18 cellular contexts compared by ENCODE assay signal in the genomic region with DNA sequence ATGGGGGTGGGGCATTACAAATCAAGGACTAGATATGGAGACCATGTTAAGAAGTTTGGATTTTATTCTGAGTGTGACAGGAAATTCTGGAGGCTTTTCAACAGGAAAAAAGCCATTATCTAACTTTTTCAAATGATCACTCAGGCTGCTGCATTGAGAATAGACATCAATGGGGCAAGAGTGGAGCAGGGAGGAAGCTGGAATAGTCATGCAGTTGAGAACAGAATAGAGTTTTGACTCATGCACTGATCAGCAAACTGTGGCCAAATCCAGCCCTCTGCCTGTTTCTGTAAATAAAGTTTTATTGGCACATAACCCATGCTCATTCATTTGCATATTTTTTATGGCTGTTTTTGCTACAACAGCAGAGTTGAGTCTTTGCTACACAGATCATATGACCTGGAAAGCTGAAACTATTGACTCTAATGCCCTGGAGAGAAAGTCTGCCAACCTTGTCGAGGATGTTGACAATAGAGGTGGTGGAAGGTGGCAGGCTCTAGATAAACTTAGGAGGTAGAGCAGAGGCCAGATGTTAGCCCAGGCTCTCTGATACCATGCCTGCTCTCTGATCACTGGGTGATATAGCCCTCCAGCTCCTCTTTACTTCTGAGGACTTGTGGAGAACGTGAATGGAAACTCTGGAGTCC.
"Had no signal": no experiment of that assay in that cellular context is flagged by ENCODE, and none has a peak within 500 bp of the region (broad histone marks: within the 10 kb centered on the region; RNA-seq: fewer than 3 reads in every experiment).

No MANE protein-coding gene starts in this region.

- H3K27ac ChIP-seq: adrenal gland, lower lobe of right lung, neutrophil, parathyroid adenoma, sigmoid colon, thoracic aorta, upper lobe of right lung had no signal

- ATAC-seq: activated naive CD4-positive, alpha-beta T cell treated with anti-CD3 and anti-CD28 coated beads, Interleukin-2, amount 50 U/mL, for 72 hours; lower lobe of right lung; natural killer cell treated with Interleukin-12 subunit alpha and Interleukin-12 subunit beta and Interleukin-15 and Interleukin-18, amount 100 ng/mL, for 72 hours; stimulated activated naive B cell treated with anti-CD40 and anti-IgM and Interleukin-4, amounts not matched to agents 10 μg/mL and 1 μg/mL and 100 μg/mL, for 72 hours; upper lobe of right lung had no signal

- H3K9me3 ChIP-seq: adrenal gland, lower lobe of right lung, neutrophil, sigmoid colon, thoracic aorta, upper lobe of right lung had no signal

- H3K4me1 ChIP-seq: adrenal gland, lower lobe of right lung, spleen, upper lobe of right lung had no signal

- DNase-seq: activated CD4-positive, alpha-beta T cell treated with anti-CD3 and anti-CD28 coated beads, Interleukin-2, amount 50 U/mL, for 4 hours; activated gamma-delta T cell; adrenal gland; cerebellar nuclear complex; cortex of kidney; immature natural killer cell; kidney glomerular epithelial cell; lower lobe of right lung; sigmoid colon; spleen; stimulated activated CD4-positive, alpha-beta T cell treated with anti-CD3 and anti-CD28 coated beads, Interleukin-4, amount 100 ng/mL, for 4 hours; stimulated activated naive B cell treated with anti-CD40 and anti-IgM and Interleukin-4, amounts not matched to agents 10 μg/mL and 1 μg/mL and 100 μg/mL, for 72 hours; upper lobe of right lung had no signal

- H3K4me3 ChIP-seq: adrenal gland, lower lobe of right lung, sigmoid colon, spleen, thoracic aorta, upper lobe of right lung had no signal

- H3K36me3 ChIP-seq: adrenal gland, lower lobe of right lung, neutrophil, sigmoid colon, spleen, thoracic aorta, upper lobe of right lung had no signal

- H3K27me3 ChIP-seq: adrenal gland, neutrophil, sigmoid colon, spleen, upper lobe of right lung had no signal
